10 cellular contexts compared by ENCODE assay signal in the genomic region with DNA sequence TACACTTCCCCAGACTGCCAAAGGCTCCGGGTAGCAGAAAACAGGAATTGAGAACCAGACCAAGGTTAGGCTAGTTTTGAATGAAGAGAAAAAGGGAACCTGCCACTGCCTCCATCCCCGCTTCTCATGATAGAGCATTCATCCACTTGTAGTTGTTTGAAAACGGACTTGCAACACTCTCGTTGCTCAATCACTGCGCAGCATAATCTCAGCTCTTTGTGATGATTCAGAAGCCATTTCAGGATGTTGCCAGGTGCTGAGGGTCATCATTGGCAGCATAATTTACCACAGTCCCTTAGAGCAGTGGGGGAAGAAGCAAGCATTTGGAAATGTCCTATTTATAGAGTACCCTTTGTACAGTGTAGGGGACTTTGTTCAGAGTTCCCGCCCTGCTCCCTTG. TPM values are rescaled to one million over a fixed set of nuclear protein-coding genes. Genes with fewer than 3 reads are reported as not detected.
A peak's percentile ranks its signal among the peaks of the same experiment; 100 is the strongest.
DNase-seq lines count a peak whose midpoint lies in the region; ATAC-seq and TF ChIP-seq lines count a peak whose summit lies in the region.
"Had no signal": no experiment of that assay in that cellular context is flagged by ENCODE, and none has a peak within 500 bp of the region (broad histone marks: within the 10 kb centered on the region; RNA-seq: fewer than 3 reads in every experiment).

No MANE protein-coding gene starts in this region.

- TF ChIP-seq CTCF in AG10803 (conservative IDR thresholded peaks at IDR 0.05; ENCODE audit: low read length) (no peak), body of pancreas (IDR thresholded peaks at IDR 0.05) (no peak), lower lobe of right lung (IDR thresholded peaks at IDR 0.05) (no peak)

- H3K27me3 ChIP-seq in body of pancreas (no peaks in the 10 kb centered on the region), lower lobe of right lung (ENCODE audit: low read depth) (peaks cover 5% of the 10 kb centered on the region)

- no peak overlapping the region for H3K27ac ChIP-seq in body of pancreas
- H3K27ac ChIP-seq in lower lobe of right lung, result no peak overlapping the region
- H3K27ac ChIP-seq: SK-N-MC had no signal

- intact Hi-C loops in body of pancreas (cut with DNase I), result no loop called here
- intact Hi-C loops in lower lobe of right lung (cut with DNase I), result no loop called here

- DNase-seq in AG10803 (ENCODE audit: low read depth) (peak; percentile 73), LHCN-M2 (ENCODE audit: low read depth) (peak; percentile 80), body of pancreas (peak in 3 of 4 donors; percentile 14 to 77 (median 16)), lower lobe of right lung (peak; percentile 54), NCI-H748 treated with DMSO at 0.1 percent for 48 hours (lab: John Stamatoyannopoulos, UW) (no peak)
- DNase-seq in activated naive CD4-positive, alpha-beta T cell treated with Interleukin-2 at 50 U/mL for 16 hours, result no peak
- DNase-seq: activated effector memory CD4-positive, alpha-beta T cell treated with Interleukin-2 at 50 U/mL for 16 hours had no signal

- H3K9me3 ChIP-seq in body of pancreas (no peaks in the 10 kb centered on the region), lower lobe of right lung (no peaks in the 10 kb centered on the region)

- H3K4me3 ChIP-seq in AG10803 (ENCODE audit: low read length), result no peak overlapping the region
- H3K4me3 ChIP-seq in body of pancreas, result no peak overlapping the region
- no peak overlapping the region for H3K4me3 ChIP-seq in lower lobe of right lung
- H3K4me3 ChIP-seq: SK-N-MC had no signal

- no peaks in the 10 kb centered on the region for H3K36me3 ChIP-seq in body of pancreas (replicated peaks in 1 of 2; ENCODE audit: insufficient read depth in 1 of 2, low read depth in 2 of 2)
- no peaks in the 10 kb centered on the region for H3K36me3 ChIP-seq in lower lobe of right lung

- no peak for ATAC-seq in body of pancreas
- peak; percentile 75 to 86 for ATAC-seq in lower lobe of right lung
- no peak for ATAC-seq in HG03045 (IDR thresholded peaks at IDR 0.05; ENCODE audit: unreplicated experiment)
- ATAC-seq in GM21528 (IDR thresholded peaks at IDR 0.05; ENCODE audit: low FRiP score, unreplicated experiment), result no peak

- 54 to 68% methylated on average over 6 of the region's 6 CpGs for WGBS in body of pancreas, 2 donors

- H3K4me1 ChIP-seq in body of pancreas (no peaks in the 10 kb centered on the region), lower lobe of right lung (no peaks in the 10 kb centered on the region)

- TF ChIP-seq POLR2A in body of pancreas (IDR thresholded peaks at IDR 0.05), result no peak

RNA-seq across cellular contexts. Expression of gene KCNK13, which starts 25.6 kb away (rescaled TPM):
- total RNA-seq in LHCN-M2 (2014; rRNA removed) (not detected in 2 replicates), body of pancreas (under 1 TPM in 1 of 2 donors, not detected in 1; 0.26 TPM), lower lobe of right lung (1.2 TPM)
- polyA plus RNA-seq in LHCN-M2 (2012), result not detected

Comparison
In these comparisons a context has a peak if more than half of its experiments do, and no peak if none do; other contexts are left out.
1. DNase-seq: peak in AG10803 (single experiment), LHCN-M2 (single experiment), body of pancreas (3 of 4) and lower lobe of right lung (single experiment); none in NCI-H748 treated with DMSO at 0.1 percent for 48 hours (single experiment) and activated naive CD4-positive, alpha-beta T cell treated with Interleukin-2 at 50 U/mL for 16 hours (single experiment).
2. ATAC-seq: peak in lower lobe of right lung (2 of 2); none in body of pancreas (single experiment), HG03045 (single experiment) and GM21528 (single experiment).